Comparison of ENCODE assay signal across 17 cellular contexts in genomic region chr6:111201764-111202163, GRCh38.
"Had no signal": no experiment of that assay in that cellular context is flagged by ENCODE, and none has a peak within 500 bp of the region (broad histone marks: within the 10 kb centered on the region; RNA-seq: fewer than 3 reads in every experiment).

No MANE protein-coding gene starts in this region.

- H3K27me3 Mint-ChIP-seq: stimulated activated memory B cell treated with anti-CD40 and anti-IgM and Interleukin-4, amounts not matched to agents 10 μg/mL and 1 μg/mL and 100 μg/mL, for 72 hours had no signal

- H3K4me3 Mint-ChIP-seq: stimulated activated memory B cell treated with anti-CD40 and anti-IgM and Interleukin-4, amounts not matched to agents 10 μg/mL and 1 μg/mL and 100 μg/mL, for 72 hours; T-helper 2 cell treated with Interferon-gamma antibody and Interleukin-4, amounts not matched to agents 5 μg/mL and 100 μg/mL, for 36 hours had no signal

- H3K36me3 Mint-ChIP-seq: stimulated activated memory B cell treated with anti-CD40 and anti-IgM and Interleukin-4, amounts not matched to agents 10 μg/mL and 1 μg/mL and 100 μg/mL, for 72 hours had no signal

- H3K27ac ChIP-seq: coronary artery, foreskin keratinocyte, lower lobe of right lung, sigmoid colon, spleen, thoracic aorta, upper lobe of left lung had no signal

- H3K27ac Mint-ChIP-seq: stimulated activated memory B cell treated with anti-CD40 and anti-IgM and Interleukin-4, amounts not matched to agents 10 μg/mL and 1 μg/mL and 100 μg/mL, for 72 hours; T-helper 2 cell treated with Interferon-gamma antibody and Interleukin-4, amounts not matched to agents 5 μg/mL and 100 μg/mL, for 36 hours had no signal

- ATAC-seq: foreskin keratinocyte; stimulated activated memory B cell treated with anti-CD40 and anti-IgM and Interleukin-4, amounts not matched to agents 10 μg/mL and 1 μg/mL and 100 μg/mL, for 72 hours had no signal

- H3K9me3 Mint-ChIP-seq: nephron progenitor cell; stimulated activated memory B cell treated with anti-CD40 and anti-IgM and Interleukin-4, amounts not matched to agents 10 μg/mL and 1 μg/mL and 100 μg/mL, for 72 hours; T-helper 2 cell treated with Interferon-gamma antibody and Interleukin-4, amounts not matched to agents 5 μg/mL and 100 μg/mL, for 36 hours had no signal

- DNase-seq: aorta; foreskin keratinocyte; hypothalamus; islet precursor cell; left colon; lower lobe of right lung; nephron progenitor cell; occipital lobe; posterior cingulate gyrus; sigmoid colon; spleen; stimulated activated CD4-positive, alpha-beta T cell treated with anti-CD3 and anti-CD28 coated beads, Interleukin-4, amount 100 ng/mL, for 4 hours; upper lobe of left lung had no signal
